ENCODE assay signal across 9 cellular contexts in genomic region chr17:82294086-82294773, GRCh38. TPM values are rescaled to one million over a fixed set of nuclear protein-coding genes. Genes with fewer than 3 reads are reported as not detected.
DNase-seq lines count a peak whose midpoint lies in the region; ATAC-seq, FAIRE-seq and TF ChIP-seq lines count a peak whose summit lies in the region.
"Had no signal": no experiment of that assay in that cellular context is flagged by ENCODE, and none has a peak within 500 bp of the region (broad histone marks: within the 10 kb centered on the region; RNA-seq: fewer than 3 reads in every experiment).

No MANE protein-coding gene starts in this region.

- peak overlapping the region; percentile 90 for H3K27ac Mint-ChIP-seq in activated CD4-positive, alpha-beta T cell treated with anti-CD3 and anti-CD28 coated beads for 36 hours
- H3K27ac Mint-ChIP-seq in activated naive CD8-positive, alpha-beta T cell treated with anti-CD3 and anti-CD28 coated beads, Interleukin-2, amount 10 ng/mL, durations not matched to agents 7 days and 5 days: peak overlapping the region; percentile 80

- intact Hi-C loops in activated CD4-positive, alpha-beta T cell treated with anti-CD3 and anti-CD28 coated beads for 36 hours (cut with DNase I, micrococcal nuclease): loop anchor here (10.0 kb wide), 4 partner anchors 169 to 779 kb away; partner anchors contain the start of genes ACTG1 (in 1 of the 2) and MAFG (in 1 of the 2)
- intact Hi-C loops in stomach (cut with DNase I; ENCODE audit: low total_unique reads): no loop called here

- peak overlapping the region; percentile 67 for H3K4me3 ChIP-seq in iPS-18a (ENCODE audit: low read length)
- peak overlapping the region in 3 of 4 donors; percentile 73 to 84 (median 73) for H3K4me3 ChIP-seq in stomach

- H3K27me3 ChIP-seq in iPS-18a (ENCODE audit: control insufficient read depth, insufficient read depth, low read length) (peaks cover 31% of the 10 kb centered on the region), stomach (no peaks in the 10 kb centered on the region)

- H3K4me3 Mint-ChIP-seq in activated CD4-positive, alpha-beta T cell treated with anti-CD3 and anti-CD28 coated beads for 36 hours: peak overlapping the region; percentile 79
- peak overlapping the region; percentile 77 for H3K4me3 Mint-ChIP-seq in activated naive CD8-positive, alpha-beta T cell treated with anti-CD3 and anti-CD28 coated beads, Interleukin-2, amount 10 ng/mL, durations not matched to agents 7 days and 5 days

- H3K4me1 Mint-ChIP-seq in activated CD4-positive, alpha-beta T cell treated with anti-CD3 and anti-CD28 coated beads for 36 hours: peaks cover 60% of the 10 kb centered on the region
- peaks cover 40% of the 10 kb centered on the region for H3K4me1 Mint-ChIP-seq in activated naive CD8-positive, alpha-beta T cell treated with anti-CD3 and anti-CD28 coated beads, Interleukin-2, amount 10 ng/mL, durations not matched to agents 7 days and 5 days

- no peak for FAIRE-seq in D721Med (lab: Jason Lieb, UNC)

- CTCF ChIA-PET in activated CD4-positive, alpha-beta T cell treated with anti-CD3 and anti-CD28 coated beads for 36 hours (lab: Charles Lee): interaction anchor here (1.1 kb wide), 1 partner anchor 12 kb away, joined by 3 read pairs; no protein-coding TSS in a partner anchor

- H3K9me3 ChIP-seq in iPS-18a (ENCODE audit: control insufficient read depth, low read depth, low read length): no peaks in the 10 kb centered on the region
- H3K9me3 ChIP-seq in stomach: no peaks in the 10 kb centered on the region

- POLR2A ChIA-PET in activated CD4-positive, alpha-beta T cell treated with anti-CD3 and anti-CD28 coated beads for 36 hours (lab: Charles Lee): interaction anchor here (0.9 to 1.1 kb wide), 2 partner anchors 9 to 11 kb away, joined by 3 to 4 read pairs; no protein-coding TSS in a partner anchor
- POLR2A ChIA-PET in activated naive CD8-positive, alpha-beta T cell treated with anti-CD3 and anti-CD28 coated beads, Interleukin-2, amount 10 ng/mL, durations not matched to agents 7 days and 5 days (lab: Charles Lee): interaction anchor here (0.6 to 2.9 kb wide), 2 partner anchors 8 to 12 kb away, joined by 3 to 36 read pairs; no protein-coding TSS in a partner anchor

- H3K9me3 Mint-ChIP-seq in activated CD4-positive, alpha-beta T cell treated with anti-CD3 and anti-CD28 coated beads for 36 hours (ENCODE audit: low read depth): peaks cover 2% of the 10 kb centered on the region
- H3K9me3 Mint-ChIP-seq in activated naive CD8-positive, alpha-beta T cell treated with anti-CD3 and anti-CD28 coated beads, Interleukin-2, amount 10 ng/mL, durations not matched to agents 7 days and 5 days: no peaks in the 10 kb centered on the region

- DNase-seq in activated CD4-positive, alpha-beta T cell treated with anti-CD3 and anti-CD28 coated beads for 36 hours: no peak
- DNase-seq in activated CD4-positive, alpha-beta T cell treated with anti-CD3 and anti-CD28 coated beads, Interleukin-2, amount 50 U/mL, for 4 hours: no peak
- no peak for DNase-seq in activated naive CD8-positive, alpha-beta T cell treated with anti-CD3 and anti-CD28 coated beads, Interleukin-2, amount 10 ng/mL, durations not matched to agents 7 days and 5 days
- DNase-seq in stomach: no peak
- no peak for DNase-seq in D721Med (ENCODE audit: insufficient read length, low spot score)
- DNase-seq: MM.1S had no signal

- TF ChIP-seq POLR2A in stomach (IDR thresholded peaks at IDR 0.05): no peak

- H3K27me3 Mint-ChIP-seq in activated CD4-positive, alpha-beta T cell treated with anti-CD3 and anti-CD28 coated beads for 36 hours: no peaks in the 10 kb centered on the region
- no peaks in the 10 kb centered on the region for H3K27me3 Mint-ChIP-seq in activated naive CD8-positive, alpha-beta T cell treated with anti-CD3 and anti-CD28 coated beads, Interleukin-2, amount 10 ng/mL, durations not matched to agents 7 days and 5 days

- no peak overlapping the region for H3K27ac ChIP-seq in iPS-18a (ENCODE audit: low read length)
- H3K27ac ChIP-seq in stomach: peak overlapping the region; percentile 82 to 99 (median 99)

- H3K36me3 ChIP-seq in iPS-18a (ENCODE audit: control insufficient read depth, low read depth, low read length) (no peaks in the 10 kb centered on the region), stomach (no peaks in the 10 kb centered on the region)

- peaks cover 4% of the 10 kb centered on the region for H3K4me1 ChIP-seq in iPS-18a (ENCODE audit: control insufficient read depth, low read depth, low read length)
- H3K4me1 ChIP-seq in stomach: peaks cover 54 to 90% (median 72%) of the 10 kb centered on the region in 4 donors

- peak overlapping the region; percentile 38 for H3K9ac ChIP-seq in iPS-18a (ENCODE audit: low read length)

- WGBS in stomach, 5 donors: 64 to 74% (median 67%) methylated on average over 14 of the region's 14 CpGs

- H3K36me3 Mint-ChIP-seq in activated CD4-positive, alpha-beta T cell treated with anti-CD3 and anti-CD28 coated beads for 36 hours (ENCODE audit: low read depth): peaks cover 16% of the 10 kb centered on the region
- peaks cover 2% of the 10 kb centered on the region for H3K36me3 Mint-ChIP-seq in activated naive CD8-positive, alpha-beta T cell treated with anti-CD3 and anti-CD28 coated beads, Interleukin-2, amount 10 ng/mL, durations not matched to agents 7 days and 5 days

- TF ChIP-seq CTCF in stomach (IDR thresholded peaks at IDR 0.05): no peak
- TF ChIP-seq CTCF in D721Med (IDR thresholded peaks at IDR 0.05; ENCODE audit: insufficient read depth, missing control alignments): no peak

- ATAC-seq in activated CD4-positive, alpha-beta T cell treated with anti-CD3 and anti-CD28 coated beads for 36 hours: no peak
- no peak for ATAC-seq in activated naive CD8-positive, alpha-beta T cell treated with anti-CD3 and anti-CD28 coated beads, Interleukin-2, amount 10 ng/mL, durations not matched to agents 7 days and 5 days (ENCODE audit: low read depth)
- ATAC-seq in HG02938 (IDR thresholded peaks at IDR 0.05; ENCODE audit: unreplicated experiment) (no peak), GM19328 (IDR thresholded peaks at IDR 0.05; ENCODE audit: unreplicated experiment) (no peak)

- TF ChIP-seq EP300 in stomach (IDR thresholded peaks at IDR 0.05): no peak

RNA-seq across cellular contexts. Expression of gene CSNK1D, which starts 20.7 kb away (rescaled TPM):
- 100 to 1,000 TPM; 118 to 182 TPM for total RNA-seq in activated CD4-positive, alpha-beta T cell treated with anti-CD3 and anti-CD28 coated beads for 36 hours
- 100 to 1,000 TPM; 135 to 140 TPM for total RNA-seq in activated naive CD8-positive, alpha-beta T cell treated with anti-CD3 and anti-CD28 coated beads, Interleukin-2, amount 10 ng/mL, durations not matched to agents 7 days and 5 days
- total RNA-seq in stomach: 100 to 1,000 TPM in 4 of 5 donors, 10 to 100 TPM in 1; 58.0 to 180 (median 140) TPM
- polyA plus RNA-seq in stomach: 10 to 100 TPM; 55.9 to 66.7 (median 65.4) TPM

RNA-seq across cellular contexts. Expression of gene CD7, which starts 23.2 kb away (rescaled TPM):
- 100 to 1,000 TPM; 614 to 725 TPM for total RNA-seq in activated CD4-positive, alpha-beta T cell treated with anti-CD3 and anti-CD28 coated beads for 36 hours
- total RNA-seq in activated naive CD8-positive, alpha-beta T cell treated with anti-CD3 and anti-CD28 coated beads, Interleukin-2, amount 10 ng/mL, durations not matched to agents 7 days and 5 days: 100 to 1,000 TPM; 286 to 320 TPM
- 1 to 10 TPM in 2 of 5 donors, not detected in 3; 2.0 to 4.3 TPM for total RNA-seq in stomach
- 1 to 10 TPM; 2.1 to 8.6 (median 3.7) TPM for polyA plus RNA-seq in stomach

RNA-seq across cellular contexts. Expression of gene SECTM1, which starts 39.3 kb away (rescaled TPM):
- total RNA-seq in activated CD4-positive, alpha-beta T cell treated with anti-CD3 and anti-CD28 coated beads for 36 hours: 10 to 100 TPM in 1 of 2 experiments, 1 to 10 TPM in 1; 9.0 to 10.9 TPM
- total RNA-seq in activated naive CD8-positive, alpha-beta T cell treated with anti-CD3 and anti-CD28 coated beads, Interleukin-2, amount 10 ng/mL, durations not matched to agents 7 days and 5 days: 1 to 10 TPM in 1 of 2 experiments, under 1 TPM in 1; 0.86 to 1.0 TPM
- total RNA-seq in stomach: 10 to 100 TPM in 2 of 5 donors, 1 to 10 TPM in 3; 1.8 to 48.8 (median 6.7) TPM
- 10 to 100 TPM in 2 of 3 donors, 1 to 10 TPM in 1; 9.3 to 23.1 (median 10.2) TPM for polyA plus RNA-seq in stomach

Comparison
In these comparisons a context has a peak if more than half of its experiments do, and no peak if none do; other contexts are left out.
1. RNA of gene CD7, which starts 23.2 kb away (total RNA-seq): 614 to 725 TPM in activated CD4-positive, alpha-beta T cell treated with anti-CD3 and anti-CD28 coated beads for 36 hours and 286 to 320 TPM in activated naive CD8-positive, alpha-beta T cell treated with anti-CD3 and anti-CD28 coated beads, Interleukin-2, amount 10 ng/mL, durations not matched to agents 7 days and 5 days; 2.0 to 4.3 TPM in stomach; every median in the first group is over 10 times any median in the second.